17 cellular contexts compared by ENCODE assay signal in genomic region chr13:98548230-98548629, GRCh38. TPM values are rescaled to one million over a fixed set of nuclear protein-coding genes. Genes with fewer than 3 reads are reported as not detected.
DNase-seq lines count a peak whose midpoint lies in the region; TF ChIP-seq lines count a peak whose summit lies in the region.
"Had no signal": no experiment of that assay in that cellular context is flagged by ENCODE, and none has a peak within 500 bp of the region (broad histone marks: within the 10 kb centered on the region; RNA-seq: fewer than 3 reads in every experiment).

No MANE protein-coding gene starts in this region.

- peaks cover 18% of the 10 kb centered on the region for H3K4me1 Mint-ChIP-seq in progenitor cell of endocrine pancreas (ENCODE audit: low read depth)

- DNase-seq in EL, result peak; percentile 63
- peak; percentile 34 for DNase-seq in MV-4-11 (lab: John Stamatoyannopoulos, UW)
- no peak for DNase-seq in epithelial cell of prostate (ENCODE audit: low read depth, low spot score)
- DNase-seq in progenitor cell of endocrine pancreas (ENCODE audit: low spot score, unreplicated experiment), result no peak
- no peak for DNase-seq in caudate nucleus (lab: John Stamatoyannopoulos, UW)
- DNase-seq in dorsolateral prefrontal cortex, result no peak
- DNase-seq in GM10266 (ENCODE audit: extremely low spot score), result no peak
- DNase-seq: activated CD4-positive, alpha-beta T cell treated with anti-CD3 and anti-CD28 coated beads for 4 hours; CD8-positive, alpha-beta T cell; NCI-H1694 treated with DMSO at 0.1 percent for 48 hours; NCI-H526; RPMI8226; stimulated activated CD4-positive, alpha-beta T cell treated with anti-CD3 and anti-CD28 coated beads, Interleukin-15, amount 100 ng/mL, for 24 hours had no signal

- H3K27ac Mint-ChIP-seq in progenitor cell of endocrine pancreas, result peak overlapping the region; percentile 58
- H3K27ac Mint-ChIP-seq: mesothelial cell of epicardium; T-helper 1 cell treated with Interleukin-12 subunit alpha and Interleukin-12 subunit beta and Interleukin-4 antibody, amounts not matched to agents 30 μg/mL and 1 μg/mL, for 36 hours had no signal

- intact Hi-C loops in dorsolateral prefrontal cortex (cut with DNase I), result no loop called here

- no peaks in the 10 kb centered on the region for H3K27me3 ChIP-seq in dorsolateral prefrontal cortex
- H3K27me3 ChIP-seq: tibial artery had no signal

- peak overlapping the region; percentile 64 for H3K27ac ChIP-seq in epithelial cell of prostate
- no peak overlapping the region for H3K27ac ChIP-seq in caudate nucleus (ENCODE audit: low read depth, low read length)
- no peak overlapping the region for H3K27ac ChIP-seq in dorsolateral prefrontal cortex
- H3K27ac ChIP-seq: tibial artery had no signal

- H3K27me3 Mint-ChIP-seq in progenitor cell of endocrine pancreas, result no peaks in the 10 kb centered on the region

- no peak overlapping the region for H3K4me3 ChIP-seq in dorsolateral prefrontal cortex
- H3K4me3 ChIP-seq: HAP-1, tibial artery had no signal

- peaks cover 3% of the 10 kb centered on the region for H3K9me3 Mint-ChIP-seq in progenitor cell of endocrine pancreas (ENCODE audit: low read depth)
- H3K9me3 Mint-ChIP-seq: CD8-positive, alpha-beta T cell; mesothelial cell of epicardium; T-helper 1 cell treated with Interleukin-12 subunit alpha and Interleukin-12 subunit beta and Interleukin-4 antibody, amounts not matched to agents 30 μg/mL and 1 μg/mL, for 36 hours had no signal

- no peak overlapping the region for H3K4me3 Mint-ChIP-seq in progenitor cell of endocrine pancreas (ENCODE audit: low read depth)
- H3K4me3 Mint-ChIP-seq: CD8-positive, alpha-beta T cell; mesothelial cell of epicardium; T-helper 1 cell treated with Interleukin-12 subunit alpha and Interleukin-12 subunit beta and Interleukin-4 antibody, amounts not matched to agents 30 μg/mL and 1 μg/mL, for 36 hours had no signal

- peaks cover 13% of the 10 kb centered on the region for H3K36me3 Mint-ChIP-seq in progenitor cell of endocrine pancreas (ENCODE audit: insufficient read depth)

- TF ChIP-seq CTCF in progenitor cell of endocrine pancreas (IDR thresholded peaks at IDR 0.05; ENCODE audit: unreplicated experiment), result no peak
- TF ChIP-seq CTCF in dorsolateral prefrontal cortex (IDR thresholded peaks at IDR 0.05 in 54 of 56, conservative IDR thresholded peaks at IDR 0.05 in 2 of 56; ENCODE audit: low read depth in 1 of 56, partially characterized antibody in 56 of 56), result no peak
- TF ChIP-seq CTCF in GM10266 (IDR thresholded peaks at IDR 0.05; ENCODE audit: control insufficient read depth, insufficient read depth, low read depth, missing control alignments), result no peak

RNA-seq across cellular contexts. Expression of gene STK24, which starts 28.7 kb away (rescaled TPM):
- total RNA-seq in progenitor cell of endocrine pancreas (105 and 113 TPM in 2 replicates), dorsolateral prefrontal cortex (10 to 100 TPM; 28.8 to 87.6 (median 61.8) TPM)

Comparison
In these comparisons a context has a peak if more than half of its experiments do, and no peak if none do; other contexts are left out.
1. DNase-seq: peak in EL (single experiment) and MV-4-11 (single experiment); none in epithelial cell of prostate (single experiment), progenitor cell of endocrine pancreas (single experiment), caudate nucleus (0 of 61), dorsolateral prefrontal cortex (0 of 10) and GM10266 (single experiment).